2 cellular contexts compared by ENCODE assay signal in the genomic region with DNA sequence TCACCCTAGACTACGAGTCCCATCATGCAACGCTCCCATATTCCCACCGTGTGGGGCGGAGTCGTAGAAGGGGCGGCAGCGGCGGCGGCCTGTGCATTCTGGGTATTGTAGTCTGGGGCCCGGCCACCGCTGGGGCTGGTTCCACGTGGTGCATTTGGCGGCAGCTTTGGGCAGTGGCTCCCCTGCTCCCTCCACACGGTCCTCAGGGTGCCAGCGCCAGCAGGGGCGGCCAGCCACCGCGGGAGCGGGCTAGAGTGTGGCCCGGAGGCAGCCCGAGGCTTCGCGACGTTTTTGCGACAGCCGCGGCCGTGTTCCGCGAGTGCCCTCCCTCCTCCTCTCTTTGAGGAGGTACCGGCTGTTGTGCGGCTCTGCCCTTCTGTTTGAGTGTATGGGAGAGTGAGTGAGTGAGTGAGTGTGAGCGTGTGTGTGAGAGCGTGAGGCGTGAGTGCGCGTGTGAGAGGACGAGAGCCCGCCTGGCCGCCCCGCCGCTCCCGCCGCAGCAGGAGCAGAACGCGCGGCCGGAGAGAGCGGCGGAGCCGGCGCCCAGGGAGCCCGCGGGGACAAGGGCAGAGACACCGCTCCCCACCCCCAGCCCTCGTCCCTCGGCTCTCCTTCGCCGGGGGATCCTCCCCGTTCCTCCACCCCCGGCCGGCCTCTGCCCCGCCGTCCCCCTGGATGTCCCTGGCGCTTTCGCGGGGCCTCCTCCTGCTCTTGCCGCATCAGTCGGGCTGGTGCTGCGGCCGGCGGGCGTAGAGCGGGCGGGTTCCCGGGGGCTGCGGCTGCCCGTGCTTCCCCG.
TF ChIP-seq lines count a peak whose summit lies in the region.

A gene (plus strand): TSS at position 343 of the 796 bp plus-strand sequence. CDS start 513 bp downstream, outside the sequence.

TF ChIP-seq in HCT116, 20 proteins besides CTCF, POLR2A, EP300 and RAD21 (continued from another document):
- TF ChIP-seq EGR1 (IDR thresholded peaks at IDR 0.05; ENCODE audit: low read depth) (no peak), FOSL1 (IDR thresholded peaks at IDR 0.05; ENCODE audit: low read depth) (no peak), JUND (IDR thresholded peaks at IDR 0.05) (no peak), POLR2AphosphoS5 (IDR thresholded peaks at IDR 0.05; ENCODE audit: low read depth, low read length) (peak; percentile 81), YY1 (IDR thresholded peaks at IDR 0.05; ENCODE audit: extremely low read depth, insufficient replicate concordance, low read depth, low read length) (peak; percentile 30), ELF1 (IDR thresholded peaks at IDR 0.05; ENCODE audit: borderline replicate concordance, low read depth) (peak; percentile 53), SP1 (IDR thresholded peaks at IDR 0.05; ENCODE audit: low read depth) (peak; percentile 88), ZNF274 (IDR thresholded peaks at IDR 0.05; ENCODE audit: low read depth, low read length) (no peak), SRF (IDR thresholded peaks at IDR 0.05; ENCODE audit: low read depth) (peak; percentile 27; the same call in 1 of the 2 replicates), EZH2phosphoT487 (IDR thresholded peaks at IDR 0.05; ENCODE audit: borderline replicate concordance) (no peak)
- TF ChIP-seq, protein P1, sequence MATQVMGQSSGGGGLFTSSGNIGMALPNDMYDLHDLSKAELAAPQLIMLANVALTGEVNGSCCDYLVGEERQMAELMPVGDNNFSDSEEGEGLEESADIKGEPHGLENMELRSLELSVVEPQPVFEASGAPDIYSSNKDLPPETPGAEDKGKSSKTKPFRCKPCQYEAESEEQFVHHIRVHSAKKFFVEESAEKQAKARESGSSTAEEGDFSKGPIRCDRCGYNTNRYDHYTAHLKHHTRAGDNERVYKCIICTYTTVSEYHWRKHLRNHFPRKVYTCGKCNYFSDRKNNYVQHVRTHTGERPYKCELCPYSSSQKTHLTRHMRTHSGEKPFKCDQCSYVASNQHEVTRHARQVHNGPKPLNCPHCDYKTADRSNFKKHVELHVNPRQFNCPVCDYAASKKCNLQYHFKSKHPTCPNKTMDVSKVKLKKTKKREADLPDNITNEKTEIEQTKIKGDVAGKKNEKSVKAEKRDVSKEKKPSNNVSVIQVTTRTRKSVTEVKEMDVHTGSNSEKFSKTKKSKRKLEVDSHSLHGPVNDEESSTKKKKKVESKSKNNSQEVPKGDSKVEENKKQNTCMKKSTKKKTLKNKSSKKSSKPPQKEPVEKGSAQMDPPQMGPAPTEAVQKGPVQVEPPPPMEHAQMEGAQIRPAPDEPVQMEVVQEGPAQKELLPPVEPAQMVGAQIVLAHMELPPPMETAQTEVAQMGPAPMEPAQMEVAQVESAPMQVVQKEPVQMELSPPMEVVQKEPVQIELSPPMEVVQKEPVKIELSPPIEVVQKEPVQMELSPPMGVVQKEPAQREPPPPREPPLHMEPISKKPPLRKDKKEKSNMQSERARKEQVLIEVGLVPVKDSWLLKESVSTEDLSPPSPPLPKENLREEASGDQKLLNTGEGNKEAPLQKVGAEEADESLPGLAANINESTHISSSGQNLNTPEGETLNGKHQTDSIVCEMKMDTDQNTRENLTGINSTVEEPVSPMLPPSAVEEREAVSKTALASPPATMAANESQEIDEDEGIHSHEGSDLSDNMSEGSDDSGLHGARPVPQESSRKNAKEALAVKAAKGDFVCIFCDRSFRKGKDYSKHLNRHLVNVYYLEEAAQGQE (IDR thresholded peaks at IDR 0.05; ENCODE audit: low read depth) = no peak
TF ChIP-seq in HCT116: peak in this region for 10.

TF ChIP-seq in neural cell, 6 proteins besides CTCF, POLR2A, EP300 and RAD21 (continued from another document):
- TF ChIP-seq, protein P1 (IDR thresholded peaks at IDR 0.05; ENCODE audit: borderline replicate concordance) = peak; percentile 72
- TF ChIP-seq EZH2 (IDR thresholded peaks at IDR 0.05; ENCODE audit: borderline replicate concordance, insufficient read depth, low read length, poor library complexity, severe bottlenecking) (no peak), SMC3 (conservative IDR thresholded peaks at IDR 0.05; ENCODE audit: poor library complexity) (peak; percentile 50)
TF ChIP-seq in neural cell: peak in this region for 5.
